In genomic region chr2:24181849-24182248, GRCh38 we compare ENCODE assay signal across 1 cellular context.
TF ChIP-seq lines count a peak whose summit lies in the region.

No MANE protein-coding gene starts in this region.

TF ChIP-seq in K562, 482 proteins besides CTCF, POLR2A, EP300 and RAD21 (continued from another document):
- TF ChIP-seq ZEB2 (IDR thresholded peaks at IDR 0.05) (no peak), CREM (IDR thresholded peaks at IDR 0.05; ENCODE audit: low read depth) (peak; percentile 39; the same call in 1 of the 2 replicates), C11orf30 (IDR thresholded peaks at IDR 0.05; ENCODE audit: low read depth) (peak; percentile 17; the same call in 1 of the 2 replicates), ZNF512 (tag; IDR thresholded peaks at IDR 0.05) (no peak), MLX (CRISPR knock-in tag; conservative IDR thresholded peaks at IDR 0.05) (no peak), RNF2 (IDR thresholded peaks at IDR 0.05) (peak; percentile 13; the same call in 1 of the 2 replicates), RCOR1 (IDR thresholded peaks at IDR 0.05; ENCODE audit: borderline replicate concordance in 1 of 2, low read depth in 2 of 2, low read length in 2 of 2) (0 out of 4 replicates have a peak, but pooled peaks of 1 of the 2 experiments have one; percentile 27), RBM34 (IDR thresholded peaks at IDR 0.05; ENCODE audit: borderline replicate concordance, insufficient read depth, low read length) (no peak)
